In the genomic region with DNA sequence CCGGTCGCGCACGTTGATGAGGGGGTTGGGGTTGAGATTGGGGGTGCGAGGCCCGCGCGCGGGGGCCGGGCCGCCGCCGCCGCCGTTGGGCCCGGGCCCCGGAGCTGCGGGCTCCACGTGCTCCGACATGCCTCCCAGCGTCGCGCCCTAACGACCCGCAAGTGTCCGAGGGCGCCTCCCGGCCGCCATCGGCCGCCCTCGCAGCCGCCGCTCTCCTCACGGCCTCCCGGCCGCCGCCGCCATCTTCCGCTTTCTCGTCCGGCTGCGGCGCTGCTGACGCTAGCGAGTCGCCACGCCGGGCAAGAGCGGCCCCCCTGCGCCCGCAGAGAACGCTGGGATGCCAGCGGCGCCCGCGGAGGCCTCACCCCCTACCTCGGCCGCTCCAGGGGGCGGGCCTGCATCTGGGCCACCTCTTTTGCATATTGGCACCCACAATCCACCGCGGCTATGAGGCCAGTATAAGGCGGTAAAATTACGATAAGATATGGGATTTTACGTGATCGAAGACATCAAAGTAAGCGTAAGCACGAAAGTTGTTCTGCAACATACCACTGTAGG, we compare ENCODE assay signal across 1 cellular context.
TF ChIP-seq lines count a peak whose summit lies in the region.

A gene (minus strand): TSS at position 256 of the 558 bp plus-strand sequence. CDS start 127 bp downstream, at position 129.

TF ChIP-seq in K562, 482 proteins besides CTCF, POLR2A, EP300 and RAD21 (continued from another document and continues in another):
- TF ChIP-seq, protein P1, sequence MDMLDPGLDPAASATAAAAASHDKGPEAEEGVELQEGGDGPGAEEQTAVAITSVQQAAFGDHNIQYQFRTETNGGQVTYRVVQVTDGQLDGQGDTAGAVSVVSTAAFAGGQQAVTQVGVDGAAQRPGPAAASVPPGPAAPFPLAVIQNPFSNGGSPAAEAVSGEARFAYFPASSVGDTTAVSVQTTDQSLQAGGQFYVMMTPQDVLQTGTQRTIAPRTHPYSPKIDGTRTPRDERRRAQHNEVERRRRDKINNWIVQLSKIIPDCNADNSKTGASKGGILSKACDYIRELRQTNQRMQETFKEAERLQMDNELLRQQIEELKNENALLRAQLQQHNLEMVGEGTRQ (CRISPR knock-in tag; IDR thresholded peaks at IDR 0.05): no peak
- no peak for TF ChIP-seq FOXM1 (IDR thresholded peaks at IDR 0.05; ENCODE audit: low read depth)
- TF ChIP-seq FOXM1 (CRISPR knock-in tag; IDR thresholded peaks at IDR 0.05; ENCODE audit: low read depth): no peak
- TF ChIP-seq ZC3H11A (IDR thresholded peaks at IDR 0.05; ENCODE audit: low read depth, low read length): no peak
- TF ChIP-seq XRCC5 (IDR thresholded peaks at IDR 0.05; ENCODE audit: low read depth, low read length): no peak; the same call in 1 of the 2 replicates
- TF ChIP-seq, protein P2, sequence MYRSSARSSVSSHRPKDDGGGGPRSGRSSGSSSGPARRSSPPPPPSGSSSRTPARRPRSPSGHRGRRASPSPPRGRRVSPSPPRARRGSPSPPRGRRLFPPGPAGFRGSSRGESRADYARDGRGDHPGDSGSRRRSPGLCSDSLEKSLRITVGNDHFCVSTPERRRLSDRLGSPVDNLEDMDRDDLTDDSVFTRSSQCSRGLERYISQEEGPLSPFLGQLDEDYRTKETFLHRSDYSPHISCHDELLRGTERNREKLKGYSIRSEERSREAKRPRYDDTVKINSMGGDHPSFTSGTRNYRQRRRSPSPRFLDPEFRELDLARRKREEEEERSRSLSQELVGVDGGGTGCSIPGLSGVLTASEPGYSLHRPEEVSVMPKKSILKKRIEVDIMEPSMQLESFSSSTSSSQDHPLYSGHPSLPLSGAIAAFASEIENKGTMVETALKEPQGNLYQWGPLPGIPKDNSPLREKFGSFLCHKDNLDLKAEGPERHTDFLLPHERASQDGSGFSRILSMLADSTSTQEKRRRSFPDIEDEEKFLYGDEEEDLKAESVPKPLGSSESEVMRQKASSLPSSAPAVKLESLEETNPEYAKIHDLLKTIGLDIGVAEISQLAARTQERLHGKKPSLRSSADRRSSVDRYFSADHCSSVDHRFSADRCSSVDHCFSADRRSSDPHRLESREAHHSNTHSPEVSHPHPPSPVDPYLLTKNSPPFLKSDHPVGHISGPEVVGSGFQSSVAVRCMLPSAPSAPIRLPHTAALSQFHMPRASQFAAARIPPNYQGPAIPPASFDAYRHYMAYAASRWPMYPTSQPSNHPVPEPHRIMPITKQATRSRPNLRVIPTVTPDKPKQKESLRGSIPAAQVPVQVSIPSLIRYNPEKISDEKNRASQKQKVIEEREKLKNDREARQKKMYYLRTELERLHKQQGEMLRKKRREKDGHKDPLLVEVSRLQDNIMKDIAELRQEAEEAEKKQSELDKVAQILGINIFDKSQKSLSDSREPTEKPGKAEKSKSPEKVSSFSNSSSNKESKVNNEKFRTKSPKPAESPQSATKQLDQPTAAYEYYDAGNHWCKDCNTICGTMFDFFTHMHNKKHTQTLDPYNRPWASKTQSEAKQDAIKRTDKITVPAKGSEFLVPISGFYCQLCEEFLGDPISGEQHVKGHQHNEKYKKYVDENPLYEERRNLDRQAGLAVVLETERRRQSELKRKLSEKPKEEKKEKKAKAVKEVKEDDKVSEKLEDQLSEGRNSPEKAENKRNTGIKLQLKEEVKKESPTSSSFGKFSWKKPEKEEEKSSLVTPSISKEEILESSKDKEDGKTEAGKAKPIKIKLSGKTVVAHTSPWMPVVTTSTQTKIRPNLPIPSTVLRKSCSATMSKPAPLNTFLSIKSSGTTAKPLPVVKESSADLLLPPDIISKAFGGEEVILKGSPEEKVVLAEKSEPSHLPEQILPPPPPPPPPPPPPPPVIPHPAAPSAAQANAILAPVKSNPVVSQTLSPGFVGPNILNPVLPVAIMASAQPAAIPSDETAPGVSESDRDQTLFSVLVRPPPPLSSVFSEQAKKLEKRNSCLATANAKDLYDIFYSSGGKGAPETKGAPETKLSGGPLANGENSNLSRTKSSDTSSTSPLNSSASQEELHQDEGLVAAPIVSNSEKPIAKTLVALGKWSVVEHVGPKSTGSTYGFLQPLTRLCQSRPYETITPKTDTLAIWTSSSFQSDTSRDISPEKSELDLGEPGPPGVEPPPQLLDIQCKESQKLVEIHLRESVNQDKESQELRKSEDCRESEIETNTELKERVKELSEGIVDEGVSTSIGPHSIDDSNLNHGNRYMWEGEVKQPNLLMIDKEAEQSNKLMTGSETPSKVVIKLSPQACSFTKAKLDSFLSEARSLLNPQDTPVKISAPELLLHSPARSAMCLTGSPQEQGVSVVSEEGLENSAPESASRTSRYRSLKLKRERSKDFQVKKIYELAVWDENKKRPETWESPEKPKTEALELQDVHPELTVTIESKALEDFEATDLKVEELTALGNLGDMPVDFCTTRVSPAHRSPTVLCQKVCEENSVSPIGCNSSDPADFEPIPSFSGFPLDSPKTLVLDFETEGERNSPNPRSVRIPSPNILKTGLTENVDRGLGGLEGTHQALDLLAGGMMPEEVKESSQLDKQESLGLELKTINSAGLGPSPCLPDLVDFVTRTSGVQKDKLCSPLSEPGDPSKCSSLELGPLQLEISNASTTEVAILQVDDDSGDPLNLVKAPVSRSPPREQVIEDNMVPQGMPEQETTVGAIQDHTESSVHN (IDR thresholded peaks at IDR 0.05; ENCODE audit: borderline replicate concordance in 1 of 2, low read depth in 1 of 2): no peak
- TF ChIP-seq ZNF263 (CRISPR knock-in tag; IDR thresholded peaks at IDR 0.05; ENCODE audit: borderline replicate concordance): no peak
- TF ChIP-seq, protein P3, sequence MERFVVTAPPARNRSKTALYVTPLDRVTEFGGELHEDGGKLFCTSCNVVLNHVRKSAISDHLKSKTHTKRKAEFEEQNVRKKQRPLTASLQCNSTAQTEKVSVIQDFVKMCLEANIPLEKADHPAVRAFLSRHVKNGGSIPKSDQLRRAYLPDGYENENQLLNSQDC (CRISPR knock-in tag; IDR thresholded peaks at IDR 0.05): no peak
- no peak for TF ChIP-seq XRCC4 (IDR thresholded peaks at IDR 0.05; ENCODE audit: extremely low read depth, insufficient read depth, insufficient read length)
- no peak for TF ChIP-seq HMG20B (CRISPR knock-in tag; IDR thresholded peaks at IDR 0.05)
- TF ChIP-seq, protein P4, sequence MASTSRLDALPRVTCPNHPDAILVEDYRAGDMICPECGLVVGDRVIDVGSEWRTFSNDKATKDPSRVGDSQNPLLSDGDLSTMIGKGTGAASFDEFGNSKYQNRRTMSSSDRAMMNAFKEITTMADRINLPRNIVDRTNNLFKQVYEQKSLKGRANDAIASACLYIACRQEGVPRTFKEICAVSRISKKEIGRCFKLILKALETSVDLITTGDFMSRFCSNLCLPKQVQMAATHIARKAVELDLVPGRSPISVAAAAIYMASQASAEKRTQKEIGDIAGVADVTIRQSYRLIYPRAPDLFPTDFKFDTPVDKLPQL (IDR thresholded peaks at IDR 0.05; ENCODE audit: extremely low read depth, insufficient read length): no peak
- TF ChIP-seq JUNB (CRISPR knock-in tag; conservative IDR thresholded peaks at IDR 0.05): no peak
- no peak for TF ChIP-seq ZNF644 (tag; IDR thresholded peaks at IDR 0.05; ENCODE audit: low read depth)
- TF ChIP-seq HNRNPK (IDR thresholded peaks at IDR 0.05; ENCODE audit: low read depth, low read length, poor library complexity, severe bottlenecking): no peak
- TF ChIP-seq, protein P5, sequence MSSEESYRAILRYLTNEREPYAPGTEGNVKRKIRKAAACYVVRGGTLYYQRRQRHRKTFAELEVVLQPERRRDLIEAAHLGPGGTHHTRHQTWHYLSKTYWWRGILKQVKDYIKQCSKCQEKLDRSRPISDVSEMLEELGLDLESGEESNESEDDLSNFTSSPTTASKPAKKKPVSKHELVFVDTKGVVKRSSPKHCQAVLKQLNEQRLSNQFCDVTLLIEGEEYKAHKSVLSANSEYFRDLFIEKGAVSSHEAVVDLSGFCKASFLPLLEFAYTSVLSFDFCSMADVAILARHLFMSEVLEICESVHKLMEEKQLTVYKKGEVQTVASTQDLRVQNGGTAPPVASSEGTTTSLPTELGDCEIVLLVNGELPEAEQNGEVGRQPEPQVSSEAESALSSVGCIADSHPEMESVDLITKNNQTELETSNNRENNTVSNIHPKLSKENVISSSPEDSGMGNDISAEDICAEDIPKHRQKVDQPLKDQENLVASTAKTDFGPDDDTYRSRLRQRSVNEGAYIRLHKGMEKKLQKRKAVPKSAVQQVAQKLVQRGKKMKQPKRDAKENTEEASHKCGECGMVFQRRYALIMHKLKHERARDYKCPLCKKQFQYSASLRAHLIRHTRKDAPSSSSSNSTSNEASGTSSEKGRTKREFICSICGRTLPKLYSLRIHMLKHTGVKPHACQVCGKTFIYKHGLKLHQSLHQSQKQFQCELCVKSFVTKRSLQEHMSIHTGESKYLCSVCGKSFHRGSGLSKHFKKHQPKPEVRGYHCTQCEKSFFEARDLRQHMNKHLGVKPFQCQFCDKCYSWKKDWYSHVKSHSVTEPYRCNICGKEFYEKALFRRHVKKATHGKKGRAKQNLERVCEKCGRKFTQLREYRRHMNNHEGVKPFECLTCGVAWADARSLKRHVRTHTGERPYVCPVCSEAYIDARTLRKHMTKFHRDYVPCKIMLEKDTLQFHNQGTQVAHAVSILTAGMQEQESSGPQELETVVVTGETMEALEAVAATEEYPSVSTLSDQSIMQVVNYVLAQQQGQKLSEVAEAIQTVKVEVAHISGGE (CRISPR knock-in tag; IDR thresholded peaks at IDR 0.05): no peak
- TF ChIP-seq FOXK1 (CRISPR knock-in tag; IDR thresholded peaks at IDR 0.05; ENCODE audit: borderline replicate concordance): no peak
- no peak for TF ChIP-seq SMARCE1 (IDR thresholded peaks at IDR 0.05)
- TF ChIP-seq FOXJ2 (tag; IDR thresholded peaks at IDR 0.05): no peak
- TF ChIP-seq ZNF707 (CRISPR knock-in tag; conservative IDR thresholded peaks at IDR 0.05): no peak
- TF ChIP-seq ATF1 (CRISPR knock-in tag; IDR thresholded peaks at IDR 0.05): no peak
- no peak for TF ChIP-seq ATF1 (tag; IDR thresholded peaks at IDR 0.05)
- TF ChIP-seq, protein P6, sequence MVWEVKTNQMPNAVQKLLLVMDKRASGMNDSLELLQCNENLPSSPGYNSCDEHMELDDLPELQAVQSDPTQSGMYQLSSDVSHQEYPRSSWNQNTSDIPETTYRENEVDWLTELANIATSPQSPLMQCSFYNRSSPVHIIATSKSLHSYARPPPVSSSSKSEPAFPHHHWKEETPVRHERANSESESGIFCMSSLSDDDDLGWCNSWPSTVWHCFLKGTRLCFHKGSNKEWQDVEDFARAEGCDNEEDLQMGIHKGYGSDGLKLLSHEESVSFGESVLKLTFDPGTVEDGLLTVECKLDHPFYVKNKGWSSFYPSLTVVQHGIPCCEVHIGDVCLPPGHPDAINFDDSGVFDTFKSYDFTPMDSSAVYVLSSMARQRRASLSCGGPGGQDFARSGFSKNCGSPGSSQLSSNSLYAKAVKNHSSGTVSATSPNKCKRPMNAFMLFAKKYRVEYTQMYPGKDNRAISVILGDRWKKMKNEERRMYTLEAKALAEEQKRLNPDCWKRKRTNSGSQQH (CRISPR knock-in tag; IDR thresholded peaks at IDR 0.05): no peak
- TF ChIP-seq, protein P7, sequence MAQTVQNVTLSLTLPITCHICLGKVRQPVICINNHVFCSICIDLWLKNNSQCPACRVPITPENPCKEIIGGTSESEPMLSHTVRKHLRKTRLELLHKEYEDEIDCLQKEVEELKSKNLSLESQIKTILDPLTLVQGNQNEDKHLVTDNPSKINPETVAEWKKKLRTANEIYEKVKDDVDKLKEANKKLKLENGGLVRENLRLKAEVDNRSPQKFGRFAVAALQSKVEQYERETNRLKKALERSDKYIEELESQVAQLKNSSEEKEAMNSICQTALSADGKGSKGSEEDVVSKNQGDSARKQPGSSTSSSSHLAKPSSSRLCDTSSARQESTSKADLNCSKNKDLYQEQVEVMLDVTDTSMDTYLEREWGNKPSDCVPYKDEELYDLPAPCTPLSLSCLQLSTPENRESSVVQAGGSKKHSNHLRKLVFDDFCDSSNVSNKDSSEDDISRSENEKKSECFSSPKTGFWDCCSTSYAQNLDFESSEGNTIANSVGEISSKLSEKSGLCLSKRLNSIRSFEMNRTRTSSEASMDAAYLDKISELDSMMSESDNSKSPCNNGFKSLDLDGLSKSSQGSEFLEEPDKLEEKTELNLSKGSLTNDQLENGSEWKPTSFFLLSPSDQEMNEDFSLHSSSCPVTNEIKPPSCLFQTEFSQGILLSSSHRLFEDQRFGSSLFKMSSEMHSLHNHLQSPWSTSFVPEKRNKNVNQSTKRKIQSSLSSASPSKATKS (CRISPR knock-in tag; IDR thresholded peaks at IDR 0.05): no peak
- TF ChIP-seq, protein P8, sequence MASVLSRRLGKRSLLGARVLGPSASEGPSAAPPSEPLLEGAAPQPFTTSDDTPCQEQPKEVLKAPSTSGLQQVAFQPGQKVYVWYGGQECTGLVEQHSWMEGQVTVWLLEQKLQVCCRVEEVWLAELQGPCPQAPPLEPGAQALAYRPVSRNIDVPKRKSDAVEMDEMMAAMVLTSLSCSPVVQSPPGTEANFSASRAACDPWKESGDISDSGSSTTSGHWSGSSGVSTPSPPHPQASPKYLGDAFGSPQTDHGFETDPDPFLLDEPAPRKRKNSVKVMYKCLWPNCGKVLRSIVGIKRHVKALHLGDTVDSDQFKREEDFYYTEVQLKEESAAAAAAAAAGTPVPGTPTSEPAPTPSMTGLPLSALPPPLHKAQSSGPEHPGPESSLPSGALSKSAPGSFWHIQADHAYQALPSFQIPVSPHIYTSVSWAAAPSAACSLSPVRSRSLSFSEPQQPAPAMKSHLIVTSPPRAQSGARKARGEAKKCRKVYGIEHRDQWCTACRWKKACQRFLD (CRISPR knock-in tag; IDR thresholded peaks at IDR 0.05): no peak
- TF ChIP-seq NFE2L1 (tag; IDR thresholded peaks at IDR 0.05; ENCODE audit: borderline replicate concordance, low read depth): no peak
- 0 out of 2 replicates have a peak, but pooled peaks have one; percentile 62 for TF ChIP-seq MXI1 (IDR thresholded peaks at IDR 0.05; ENCODE audit: low read depth, low read length)
